In the genomic region with DNA sequence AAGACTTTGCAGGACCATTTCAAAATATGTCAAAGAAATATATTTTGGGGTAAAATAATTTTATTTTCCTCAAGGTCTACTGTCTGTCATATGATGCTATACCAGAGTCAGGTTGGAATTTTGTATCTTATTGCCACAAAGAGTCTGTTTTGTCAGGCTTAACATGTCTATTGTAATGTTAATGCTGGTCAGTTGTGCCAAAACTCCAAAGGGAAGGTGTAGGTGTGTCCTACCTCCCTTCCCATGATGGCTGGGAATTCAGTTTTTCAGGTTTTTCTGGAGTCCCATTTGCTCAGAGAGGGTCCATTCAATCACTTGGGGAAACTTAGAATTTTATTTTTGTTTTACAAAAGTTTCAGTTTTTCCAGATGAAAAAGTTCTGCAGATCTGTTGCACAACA, we compare ENCODE assay signal across 29 cellular contexts. TPM values are rescaled to one million over a fixed set of nuclear protein-coding genes. Genes with fewer than 3 reads are reported as not detected.
DNase-seq lines count a peak whose midpoint lies in the region; ATAC-seq and TF ChIP-seq lines count a peak whose summit lies in the region.
"Had no signal": no experiment of that assay in that cellular context is flagged by ENCODE, and none has a peak within 500 bp of the region (broad histone marks: within the 10 kb centered on the region; RNA-seq: fewer than 3 reads in every experiment).

No MANE protein-coding gene starts in this region.

- POLR2A ChIA-PET in activated CD8-positive, alpha-beta T cell treated with anti-CD3 and anti-CD28 coated beads for 36 hours (lab: Charles Lee): no interaction called here

- no peak for ATAC-seq in body of pancreas
- no peak for ATAC-seq in activated CD8-positive, alpha-beta T cell treated with anti-CD3 and anti-CD28 coated beads for 36 hours
- ATAC-seq: K562, PC-3 had no signal

- H3K36me3 Mint-ChIP-seq in activated CD8-positive, alpha-beta T cell treated with anti-CD3 and anti-CD28 coated beads for 36 hours (ENCODE audit: low read depth): no peaks in the 10 kb centered on the region
- H3K36me3 Mint-ChIP-seq: CD14-positive monocyte; CD8-positive, alpha-beta memory T cell had no signal

- H3K4me1 ChIP-seq in left ventricle myocardium inferior (peaks cover 52% of the 10 kb centered on the region), right atrium auricular region (peaks cover 0 to 41% of the 10 kb centered on the region in 2 donors), body of pancreas (peaks cover 58% of the 10 kb centered on the region), iPS-20b (ENCODE audit: insufficient read depth, low read length) (peaks cover 32% of the 10 kb centered on the region; the same call in 1 of the 2 replicates), stomach (peaks cover 19 to 55% (median 41%) of the 10 kb centered on the region in 4 donors)

- no peaks in the 10 kb centered on the region for H3K9me3 ChIP-seq in left ventricle myocardium inferior (replicated peaks)
- no peaks in the 10 kb centered on the region for H3K9me3 ChIP-seq in right atrium auricular region
- no peaks in the 10 kb centered on the region for H3K9me3 ChIP-seq in body of pancreas
- peaks cover 6% of the 10 kb centered on the region; the same call in 1 of the 2 replicates for H3K9me3 ChIP-seq in iPS-20b (ENCODE audit: insufficient read depth, low read depth, low read length)
- no peaks in the 10 kb centered on the region for H3K9me3 ChIP-seq in stomach
- H3K9me3 ChIP-seq: BE2C, HAP-1, SK-N-SH had no signal

- no peak overlapping the region; the same call in 1 of the 2 replicates for H3K9ac ChIP-seq in iPS-20b (ENCODE audit: low read depth, low read length)
- H3K9ac ChIP-seq: SK-N-SH had no signal

- peak overlapping the region; percentile 14 for H3K27ac ChIP-seq in left ventricle myocardium inferior (replicated peaks)
- no peak overlapping the region for H3K27ac ChIP-seq in right atrium auricular region
- peak overlapping the region; percentile 13 to 77 (median 74) for H3K27ac ChIP-seq in body of pancreas
- peak overlapping the region; percentile 62 for H3K27ac ChIP-seq in iPS-20b (ENCODE audit: low read length)
- peak overlapping the region; percentile 47 to 83 (median 80) for H3K27ac ChIP-seq in stomach
- H3K27ac ChIP-seq: 22Rv1 had no signal

- intact Hi-C loops in left ventricle myocardium inferior (cut with micrococcal nuclease) (no loop called here), body of pancreas (cut with DNase I) (no loop called here), stomach (cut with DNase I; ENCODE audit: low total_unique reads) (no loop called here)
- intact Hi-C loops in activated CD8-positive, alpha-beta T cell treated with anti-CD3 and anti-CD28 coated beads for 36 hours (cut with micrococcal nuclease): no loop called here

- CTCF ChIA-PET in activated CD8-positive, alpha-beta T cell treated with anti-CD3 and anti-CD28 coated beads for 36 hours (lab: Charles Lee): no interaction called here

- peaks cover 10% of the 10 kb centered on the region for H3K27me3 Mint-ChIP-seq in activated CD8-positive, alpha-beta T cell treated with anti-CD3 and anti-CD28 coated beads for 36 hours

- TF ChIP-seq POLR2A in body of pancreas (IDR thresholded peaks at IDR 0.05) (no peak), stomach (IDR thresholded peaks at IDR 0.05) (no peak)

- H3K36me3 ChIP-seq in left ventricle myocardium inferior (no peaks in the 10 kb centered on the region), right atrium auricular region (no peaks in the 10 kb centered on the region), body of pancreas (replicated peaks in 1 of 2; ENCODE audit: insufficient read depth in 1 of 2, low read depth in 2 of 2) (no peaks in the 10 kb centered on the region), iPS-20b (ENCODE audit: insufficient read depth, low read depth, low read length) (no peaks in the 10 kb centered on the region), stomach (no peaks in the 10 kb centered on the region)
- H3K36me3 ChIP-seq: BE2C, HAP-1 had no signal

- H3K9me3 Mint-ChIP-seq in activated CD8-positive, alpha-beta T cell treated with anti-CD3 and anti-CD28 coated beads for 36 hours: no peaks in the 10 kb centered on the region
- H3K9me3 Mint-ChIP-seq: CD14-positive monocyte; CD8-positive, alpha-beta memory T cell had no signal

- H3K4me3 ChIP-seq in left ventricle myocardium inferior (no peak overlapping the region), right atrium auricular region (no peak overlapping the region), body of pancreas (no peak overlapping the region), iPS-20b (ENCODE audit: low read length) (no peak overlapping the region; the same call in 1 of the 2 replicates), stomach (no peak overlapping the region)
- H3K4me3 ChIP-seq: HAP-1, K562 had no signal

- TF ChIP-seq EP300 in stomach (IDR thresholded peaks at IDR 0.05): no peak

- TF ChIP-seq CTCF in left ventricle myocardium inferior (IDR thresholded peaks at IDR 0.05; ENCODE audit: borderline replicate concordance): no peak
- TF ChIP-seq CTCF in right atrium auricular region (IDR thresholded peaks at IDR 0.05): no peak
- TF ChIP-seq CTCF in body of pancreas (IDR thresholded peaks at IDR 0.05): no peak
- TF ChIP-seq CTCF in stomach (IDR thresholded peaks at IDR 0.05): no peak
- TF ChIP-seq CTCF in activated CD8-positive, alpha-beta T cell treated with anti-CD3 and anti-CD28 coated beads for 36 hours (IDR thresholded peaks at IDR 0.05): no peak

- H3K4me1 Mint-ChIP-seq in activated CD8-positive, alpha-beta T cell treated with anti-CD3 and anti-CD28 coated beads for 36 hours (ENCODE audit: low read depth): no peaks in the 10 kb centered on the region
- H3K4me1 Mint-ChIP-seq: CD14-positive monocyte; CD8-positive, alpha-beta memory T cell had no signal

- no peaks in the 10 kb centered on the region for H3K27me3 ChIP-seq in left ventricle myocardium inferior (ENCODE audit: low read depth)
- no peaks in the 10 kb centered on the region for H3K27me3 ChIP-seq in right atrium auricular region
- no peaks in the 10 kb centered on the region for H3K27me3 ChIP-seq in body of pancreas
- H3K27me3 ChIP-seq in iPS-20b (ENCODE audit: insufficient read depth, low read length): no peaks in the 10 kb centered on the region
- no peaks in the 10 kb centered on the region for H3K27me3 ChIP-seq in stomach
- H3K27me3 ChIP-seq: BE2C had no signal

- DNase-seq in left ventricle myocardium inferior: no peak
- DNase-seq in right atrium auricular region (ENCODE audit: low spot score): no peak
- DNase-seq in body of pancreas: no peak
- no peak for DNase-seq in stomach
- no peak for DNase-seq in NCI-H82 (lab: John Stamatoyannopoulos, UW)
- DNase-seq in activated CD4-positive, alpha-beta T cell treated with anti-CD3 and anti-CD28 coated beads for 4 hours: no peak
- DNase-seq in activated CD8-positive, alpha-beta T cell treated with anti-CD3 and anti-CD28 coated beads for 36 hours: no peak
- DNase-seq: BE2C; CD8-positive, alpha-beta memory T cell; DMS 273 treated with DMSO at 0.1 percent for 48 hours; DMS79; EL; GF-D8; Kasumi-1; NCI-H1092 treated with DMSO at 0.1 percent for 48 hours; NCI-H1436; NCI-H187; NCI-H2081 treated with DMSO at 0.1 percent for 48 hours; NCI-H2171 treated with DMSO at 0.1 percent for 48 hours; NCI-H345; NCI-H524; NCI-H748 treated with DMSO at 0.1 percent for 48 hours; PC-3; SK-N-SH had no signal

- no peak overlapping the region for H3K27ac Mint-ChIP-seq in activated CD8-positive, alpha-beta T cell treated with anti-CD3 and anti-CD28 coated beads for 36 hours
- H3K27ac Mint-ChIP-seq: CD14-positive monocyte; CD8-positive, alpha-beta memory T cell had no signal

- no peak overlapping the region for H3K4me3 Mint-ChIP-seq in activated CD8-positive, alpha-beta T cell treated with anti-CD3 and anti-CD28 coated beads for 36 hours
- H3K4me3 Mint-ChIP-seq: CD14-positive monocyte; CD8-positive, alpha-beta memory T cell had no signal

RNA-seq across cellular contexts. Expression of a gene that starts 33.3 kb away (rescaled TPM):
- total RNA-seq in left ventricle myocardium inferior: 2,250 TPM
- total RNA-seq in right atrium auricular region: 1,000 to 10,000 TPM in 1 of 2 donors, 100 to 1,000 TPM in 1; 918 to 1,103 TPM
- 10 to 100 TPM; 11.7 to 21.8 TPM for total RNA-seq in body of pancreas
- total RNA-seq in stomach: 100 to 1,000 TPM in 1 of 5 donors, 10 to 100 TPM in 4; 10.7 to 140 (median 36.5) TPM
- polyA plus RNA-seq in stomach: 10 to 100 TPM; 39.9 to 46.4 (median 46.3) TPM
- 1 to 10 TPM; 8.5 to 8.7 TPM for total RNA-seq in activated CD8-positive, alpha-beta T cell treated with anti-CD3 and anti-CD28 coated beads for 36 hours

Comparison
In these comparisons a context has a peak if more than half of its experiments do, and no peak if none do; other contexts are left out.
1. H3K27ac ChIP-seq: peak in left ventricle myocardium inferior (single experiment), body of pancreas (4 of 4), iPS-20b (single experiment) and stomach (5 of 5); none in right atrium auricular region (0 of 2).
2. RNA of a gene that starts 33.3 kb away (total RNA-seq): 2,250 TPM in left ventricle myocardium inferior (single experiment) and 918 to 1,103 TPM in right atrium auricular region; 10.7 to 140 TPM in stomach, 11.7 to 21.8 TPM in body of pancreas and 8.5 to 8.7 TPM in activated CD8-positive, alpha-beta T cell treated with anti-CD3 and anti-CD28 coated beads for 36 hours; every median in the first group is over 4 times any median in the second.